ENCODE assay signal across 13 cellular contexts in genomic region chr1:226863446-226863845, GRCh38. TPM values are rescaled to one million over a fixed set of nuclear protein-coding genes. Genes with fewer than 3 reads are reported as not detected.
DNase-seq lines count a peak whose midpoint lies in the region; ATAC-seq and TF ChIP-seq lines count a peak whose summit lies in the region.
"Had no signal": no experiment of that assay in that cellular context is flagged by ENCODE, and none has a peak within 500 bp of the region (broad histone marks: within the 10 kb centered on the region; RNA-seq: fewer than 3 reads in every experiment).

No MANE protein-coding gene starts in this region.

- no peak overlapping the region for H3K4me3 Mint-ChIP-seq in activated CD4-positive, alpha-beta memory T cell treated with anti-CD3 and anti-CD28 coated beads for 36 hours
- no peak overlapping the region for H3K4me3 Mint-ChIP-seq in activated CD4-positive, alpha-beta memory T cell treated with anti-CD3 and anti-CD28 coated beads, Interleukin-2, amount 10 ng/mL, durations not matched to agents 7 days and 5 days

- TF ChIP-seq CTCF in choroid plexus epithelial cell (conservative IDR thresholded peaks at IDR 0.05; ENCODE audit: low read depth, low read length), result no peak

- DNase-seq in activated CD4-positive, alpha-beta memory T cell treated with anti-CD3 and anti-CD28 coated beads for 36 hours, result peak; percentile 40
- no peak for DNase-seq in activated CD4-positive, alpha-beta memory T cell treated with anti-CD3 and anti-CD28 coated beads, Interleukin-2, amount 10 ng/mL, durations not matched to agents 7 days and 5 days
- DNase-seq in LoVo (ENCODE audit: low spot score) (peak; percentile 20), choroid plexus epithelial cell (ENCODE audit: low read depth) (peak; percentile 69), renal cortical epithelial cell (ENCODE audit: low read depth) (peak; percentile 73), NCI-H1048 (lab: John Stamatoyannopoulos, UW) (no peak)
- DNase-seq: dermis blood vessel endothelial cell, left colon, NCI-H2107, upper lobe of left lung had no signal

- H3K36me3 Mint-ChIP-seq in activated CD4-positive, alpha-beta memory T cell treated with anti-CD3 and anti-CD28 coated beads for 36 hours, result no peaks in the 10 kb centered on the region
- H3K36me3 Mint-ChIP-seq in activated CD4-positive, alpha-beta memory T cell treated with anti-CD3 and anti-CD28 coated beads, Interleukin-2, amount 10 ng/mL, durations not matched to agents 7 days and 5 days (ENCODE audit: low read depth), result no peaks in the 10 kb centered on the region

- POLR2A ChIA-PET in activated CD4-positive, alpha-beta memory T cell treated with anti-CD3 and anti-CD28 coated beads for 36 hours (lab: Charles Lee), result no interaction called here
- POLR2A ChIA-PET in activated CD4-positive, alpha-beta memory T cell treated with anti-CD3 and anti-CD28 coated beads, Interleukin-2, amount 10 ng/mL, durations not matched to agents 7 days and 5 days (lab: Charles Lee), result interaction anchor here (2.4 kb wide), 1 partner anchor 20 kb away, joined by 8 read pairs; no protein-coding TSS in a partner anchor

- peaks cover 5% of the 10 kb centered on the region for H3K27me3 Mint-ChIP-seq in activated CD4-positive, alpha-beta memory T cell treated with anti-CD3 and anti-CD28 coated beads for 36 hours
- peaks cover 3% of the 10 kb centered on the region for H3K27me3 Mint-ChIP-seq in activated CD4-positive, alpha-beta memory T cell treated with anti-CD3 and anti-CD28 coated beads, Interleukin-2, amount 10 ng/mL, durations not matched to agents 7 days and 5 days

- intact Hi-C loops in activated CD4-positive, alpha-beta memory T cell treated with anti-CD3 and anti-CD28 coated beads for 36 hours (cut with micrococcal nuclease), result no loop called here

- H3K4me1 Mint-ChIP-seq in activated CD4-positive, alpha-beta memory T cell treated with anti-CD3 and anti-CD28 coated beads for 36 hours (ENCODE audit: low read depth), result peaks cover 11% of the 10 kb centered on the region
- H3K4me1 Mint-ChIP-seq in activated CD4-positive, alpha-beta memory T cell treated with anti-CD3 and anti-CD28 coated beads, Interleukin-2, amount 10 ng/mL, durations not matched to agents 7 days and 5 days, result peaks cover 11% of the 10 kb centered on the region

- H3K27ac Mint-ChIP-seq in activated CD4-positive, alpha-beta memory T cell treated with anti-CD3 and anti-CD28 coated beads for 36 hours, result peak overlapping the region; percentile 11
- H3K27ac Mint-ChIP-seq in activated CD4-positive, alpha-beta memory T cell treated with anti-CD3 and anti-CD28 coated beads, Interleukin-2, amount 10 ng/mL, durations not matched to agents 7 days and 5 days, result no peak overlapping the region

- no peaks in the 10 kb centered on the region for H3K9me3 Mint-ChIP-seq in activated CD4-positive, alpha-beta memory T cell treated with anti-CD3 and anti-CD28 coated beads for 36 hours
- no peaks in the 10 kb centered on the region for H3K9me3 Mint-ChIP-seq in activated CD4-positive, alpha-beta memory T cell treated with anti-CD3 and anti-CD28 coated beads, Interleukin-2, amount 10 ng/mL, durations not matched to agents 7 days and 5 days

- no peak overlapping the region for H3K4me3 ChIP-seq in choroid plexus epithelial cell (ENCODE audit: low read depth, low read length)
- H3K4me3 ChIP-seq: A549, upper lobe of left lung had no signal

- no peak for ATAC-seq in GM19328 (IDR thresholded peaks at IDR 0.05; ENCODE audit: unreplicated experiment)
- no peak for ATAC-seq in HG02798 (IDR thresholded peaks at IDR 0.05; ENCODE audit: poor library complexity, unreplicated experiment)

- CTCF ChIA-PET in activated CD4-positive, alpha-beta memory T cell treated with anti-CD3 and anti-CD28 coated beads for 36 hours (lab: Charles Lee), result interaction anchor here (1.3 kb wide), 1 partner anchor 255 kb away, joined by 3 read pairs; no protein-coding TSS in a partner anchor
- CTCF ChIA-PET in activated CD4-positive, alpha-beta memory T cell treated with anti-CD3 and anti-CD28 coated beads, Interleukin-2, amount 10 ng/mL, durations not matched to agents 7 days and 5 days (lab: Charles Lee), result no interaction called here

RNA-seq across cellular contexts. Expression of gene PSEN2, which starts 7.0 kb away (rescaled TPM):
- 1 to 10 TPM; 4.5 to 5.3 TPM for total RNA-seq in activated CD4-positive, alpha-beta memory T cell treated with anti-CD3 and anti-CD28 coated beads for 36 hours
- total RNA-seq in activated CD4-positive, alpha-beta memory T cell treated with anti-CD3 and anti-CD28 coated beads, Interleukin-2, amount 10 ng/mL, durations not matched to agents 7 days and 5 days, result 1 to 10 TPM; 4.5 to 4.9 TPM
- total RNA-seq in renal cortical epithelial cell, result 22.2 and 26.7 TPM in 2 replicates

Comparison
In these comparisons a context has a peak if more than half of its experiments do, and no peak if none do; other contexts are left out.
1. DNase-seq: peak in activated CD4-positive, alpha-beta memory T cell treated with anti-CD3 and anti-CD28 coated beads for 36 hours (single experiment), LoVo (single experiment), choroid plexus epithelial cell (single experiment) and renal cortical epithelial cell (single experiment); none in activated CD4-positive, alpha-beta memory T cell treated with anti-CD3 and anti-CD28 coated beads, Interleukin-2, amount 10 ng/mL, durations not matched to agents 7 days and 5 days (single experiment) and NCI-H1048 (single experiment).